In genomic region chr17:48003686-48004120, GRCh38 we compare ENCODE assay signal across 12 cellular contexts. TPM values are rescaled to one million over a fixed set of nuclear protein-coding genes. Genes with fewer than 3 reads are reported as not detected.
A peak's percentile ranks its signal among the peaks of the same experiment; 100 is the strongest.
DNase-seq lines count a peak whose midpoint lies in the region; ATAC-seq and TF ChIP-seq lines count a peak whose summit lies in the region.
"Had no signal": no experiment of that assay in that cellular context is flagged by ENCODE, and none has a peak within 500 bp of the region (broad histone marks: within the 10 kb centered on the region; RNA-seq: fewer than 3 reads in every experiment).

No MANE protein-coding gene starts in this region.

- H3K4me2 ChIP-seq in smooth muscle cell: peak overlapping the region; percentile 81

- ATAC-seq in GM21717 (IDR thresholded peaks at IDR 0.05; ENCODE audit: unreplicated experiment) (no peak), left lobe of liver (no peak)
- ATAC-seq in effector memory CD8-positive, alpha-beta T cell (replicated peaks): no peak

- no peaks in the 10 kb centered on the region for H3K27me3 Mint-ChIP-seq in endodermal cell (ENCODE audit: insufficient read depth)
- peaks cover 53 to 61% of the 10 kb centered on the region in 2 donors for H3K27me3 Mint-ChIP-seq in effector memory CD8-positive, alpha-beta T cell

- no peaks in the 10 kb centered on the region for H3K36me3 Mint-ChIP-seq in endodermal cell (ENCODE audit: low read depth)
- H3K36me3 Mint-ChIP-seq in effector memory CD8-positive, alpha-beta T cell (ENCODE audit: insufficient read depth): peaks cover 3% of the 10 kb centered on the region

- H3K27ac ChIP-seq in endodermal cell (ENCODE audit: low read depth, low read length): peak overlapping the region; percentile 96
- peak overlapping the region; percentile 98 for H3K27ac ChIP-seq in smooth muscle cell (ENCODE audit: low read depth)

- H3K4me1 Mint-ChIP-seq in endodermal cell: peaks cover 37% of the 10 kb centered on the region
- no peaks in the 10 kb centered on the region for H3K4me1 Mint-ChIP-seq in effector memory CD8-positive, alpha-beta T cell (ENCODE audit: low read depth in 2 of 2)

- no peaks in the 10 kb centered on the region for H3K27me3 ChIP-seq in endodermal cell (ENCODE audit: control insufficient read depth, insufficient read depth, low read length, poor library complexity, severe bottlenecking)
- H3K27me3 ChIP-seq in smooth muscle cell (ENCODE audit: low read depth): no peaks in the 10 kb centered on the region

- H2AFZ ChIP-seq in smooth muscle cell (ENCODE audit: low read depth): peak overlapping the region; percentile 33

- no peak overlapping the region for H3K27ac Mint-ChIP-seq in endodermal cell
- no peak overlapping the region for H3K27ac Mint-ChIP-seq in effector memory CD8-positive, alpha-beta T cell

- WGBS in endodermal cell (ENCODE audit: insufficient coverage in 1 of 2, insufficient read length in 1 of 2), 2 experiments: 27 to 48% methylated on average over 8 of the region's 8 CpGs
- 21% methylated on average over 8 of the region's 8 CpGs for WGBS in smooth muscle cell (ENCODE audit: low lambda C conversion rate)

- H4K20me1 ChIP-seq in smooth muscle cell (ENCODE audit: low read depth): no peaks in the 10 kb centered on the region

- DNase-seq in NCI-H2107 treated with DMSO at 0.1 percent for 48 hours (lab: John Stamatoyannopoulos, UW; ENCODE audit: unreplicated experiment): peak; percentile 60
- DNase-seq in NCI-H2107 (lab: John Stamatoyannopoulos, UW): no peak
- peak; percentile 96 for DNase-seq in NCI-H446 treated with DMSO at 0.1 percent for 48 hours (lab: John Stamatoyannopoulos, UW)
- DNase-seq in endodermal cell: peak; percentile 80
- DNase-seq in smooth muscle cell (lab: John Stamatoyannopoulos, UW; ENCODE audit: unreplicated experiment): no peak
- DNase-seq in effector memory CD8-positive, alpha-beta T cell: no peak
- DNase-seq in left lobe of liver (ENCODE audit: low spot score): no peak
- DNase-seq: amniotic stem cell; erythroblast; stimulated activated CD4-positive, alpha-beta T cell treated with anti-CD3 and anti-CD28 coated beads, Interleukin-2, amount 100 ng/mL, for 48 hours had no signal

- no peak overlapping the region for H3K4me3 Mint-ChIP-seq in endodermal cell
- no peak overlapping the region for H3K4me3 Mint-ChIP-seq in effector memory CD8-positive, alpha-beta T cell

- TF ChIP-seq CTCF in endodermal cell (conservative IDR thresholded peaks at IDR 0.05): no peak
- TF ChIP-seq CTCF in smooth muscle cell (IDR thresholded peaks at IDR 0.05; ENCODE audit: borderline replicate concordance, insufficient read depth, poor library complexity, severe bottlenecking): no peak

- peaks cover 54% of the 10 kb centered on the region for H3F3A ChIP-seq in smooth muscle cell (ENCODE audit: low read depth)

- H3K4me1 ChIP-seq in endodermal cell (ENCODE audit: control insufficient read depth, insufficient read depth, low read length) (peaks cover 12% of the 10 kb centered on the region), smooth muscle cell (ENCODE audit: low read depth) (peaks cover 67% of the 10 kb centered on the region)

- no peaks in the 10 kb centered on the region for H3K9me3 Mint-ChIP-seq in endodermal cell
- no peaks in the 10 kb centered on the region for H3K9me3 Mint-ChIP-seq in effector memory CD8-positive, alpha-beta T cell

- no peaks in the 10 kb centered on the region for H3K79me2 ChIP-seq in smooth muscle cell (ENCODE audit: low read depth)

- H3K9me3 ChIP-seq in endodermal cell (ENCODE audit: control insufficient read depth, low read length): no peaks in the 10 kb centered on the region
- H3K9me3 ChIP-seq in smooth muscle cell (replicated peaks; ENCODE audit: low read depth): no peaks in the 10 kb centered on the region

- H3K4me3 ChIP-seq in endodermal cell (ENCODE audit: low read length): no peak overlapping the region
- H3K4me3 ChIP-seq in smooth muscle cell: no peak overlapping the region

- H3K36me3 ChIP-seq in endodermal cell (ENCODE audit: control insufficient read depth, insufficient read depth, low read length) (no peaks in the 10 kb centered on the region), smooth muscle cell (ENCODE audit: low read depth) (no peaks in the 10 kb centered on the region)

- H3K9ac ChIP-seq in endodermal cell (ENCODE audit: extremely low read depth, low read length, poor library complexity, severe bottlenecking): no peak overlapping the region
- H3K9ac ChIP-seq in smooth muscle cell (ENCODE audit: low read depth): peak overlapping the region; percentile 88

RNA-seq across cellular contexts. Expression of gene CDK5RAP3, which starts 32.8 kb away (rescaled TPM):
- 100 to 1,000 TPM; 171 to 198 TPM for total RNA-seq in endodermal cell
- polyA plus RNA-seq in endodermal cell (2013, experiment 1 of 2): 245 TPM
- polyA plus RNA-seq in endodermal cell (2013, experiment 2 of 2): 217 TPM
- total RNA-seq in smooth muscle cell: 79.6 and 85.6 TPM in 2 replicates
- 119 and 121 TPM in 2 replicates for polyA plus RNA-seq in smooth muscle cell
- total RNA-seq in left lobe of liver: 107 TPM

RNA-seq across cellular contexts. Expression of gene COPZ2, which starts 33.9 kb away (rescaled TPM):
- total RNA-seq in endodermal cell (not detected), smooth muscle cell (70.6 and 91.8 TPM in 2 replicates), left lobe of liver (23.1 TPM)
- polyA plus RNA-seq in endodermal cell (2013, experiment 1 of 2): 9.0 TPM
- 1.4 TPM for polyA plus RNA-seq in endodermal cell (2013, experiment 2 of 2)
- 193 and 257 TPM in 2 replicates for polyA plus RNA-seq in smooth muscle cell

RNA-seq across cellular contexts. Expression of gene NFE2L1, which starts 44.5 kb away (rescaled TPM):
- total RNA-seq in endodermal cell (100 to 1,000 TPM; 122 to 135 TPM), smooth muscle cell (101 and 103 TPM in 2 replicates), left lobe of liver (150 TPM)
- polyA plus RNA-seq in endodermal cell (2013, experiment 1 of 2): 123 TPM
- 113 TPM for polyA plus RNA-seq in endodermal cell (2013, experiment 2 of 2)
- 61.0 and 67.6 TPM in 2 replicates for polyA plus RNA-seq in smooth muscle cell

RNA-seq across cellular contexts. Expression of gene PRR15L, which starts 46.0 kb away (rescaled TPM):
- total RNA-seq in endodermal cell (under 1 TPM; 0.57 to 0.60 TPM), smooth muscle cell (not detected in 2 replicates), left lobe of liver (1.3 TPM)
- not detected for polyA plus RNA-seq in endodermal cell (2013, experiment 1 of 2)
- not detected for polyA plus RNA-seq in endodermal cell (2013, experiment 2 of 2)
- polyA plus RNA-seq in smooth muscle cell: 0.15 TPM in 1 of 2 replicates, not detected in the other
- total RNA-seq: HT1080 had no signal

Comparison
In these comparisons a context has a peak if more than half of its experiments do, and no peak if none do; other contexts are left out.
1. DNase-seq: peak in NCI-H2107 treated with DMSO at 0.1 percent for 48 hours (single experiment), NCI-H446 treated with DMSO at 0.1 percent for 48 hours (single experiment) and endodermal cell (single experiment); none in NCI-H2107 (single experiment), smooth muscle cell (single experiment), effector memory CD8-positive, alpha-beta T cell (0 of 3) and left lobe of liver (single experiment).
2. RNA of gene COPZ2, which starts 33.9 kb away (total RNA-seq): 70.6 to 91.8 TPM in smooth muscle cell and 23.1 TPM in left lobe of liver (single experiment); not detected in endodermal cell; every median in the first group is over 10 times any median in the second.